Comparison of ENCODE assay signal across 24 cellular contexts in the genomic region with DNA sequence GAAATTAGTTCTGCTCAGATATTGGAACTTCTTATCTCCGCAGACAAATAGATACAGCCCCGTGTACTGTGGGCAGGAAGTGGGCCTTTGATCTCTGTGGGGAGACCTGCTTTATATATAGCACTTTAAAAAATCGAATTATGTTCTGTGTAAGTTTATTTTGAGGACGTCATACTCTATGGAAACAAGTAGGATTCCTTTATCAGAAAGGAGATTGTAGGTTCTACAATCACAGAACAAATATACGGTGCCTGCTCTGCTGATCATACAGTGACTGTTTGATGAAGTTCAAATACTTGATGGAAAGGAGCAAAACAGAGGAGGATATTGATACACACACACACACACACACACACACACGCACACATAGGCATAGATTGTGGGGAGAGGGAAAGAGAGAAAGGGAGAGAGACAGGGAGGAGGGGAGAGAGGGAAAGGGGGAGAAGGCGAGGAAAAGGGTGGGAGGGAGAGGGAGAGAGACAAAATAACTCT. TPM values are rescaled to one million over a fixed set of nuclear protein-coding genes. Genes with fewer than 3 reads are reported as not detected.
DNase-seq lines count a peak whose midpoint lies in the region; ATAC-seq, FAIRE-seq and TF ChIP-seq lines count a peak whose summit lies in the region.
"Had no signal": no experiment of that assay in that cellular context is flagged by ENCODE, and none has a peak within 500 bp of the region (broad histone marks: within the 10 kb centered on the region; RNA-seq: fewer than 3 reads in every experiment).

No MANE protein-coding gene starts in this region.

- peak overlapping the region; percentile 52 for H3K27ac Mint-ChIP-seq in activated CD4-positive, alpha-beta T cell treated with anti-CD3 and anti-CD28 coated beads, Interleukin-2, amount 10 ng/mL, durations not matched to agents 7 days and 5 days
- H3K27ac Mint-ChIP-seq: neural progenitor cell had no signal

- POLR2A ChIA-PET in activated CD4-positive, alpha-beta T cell treated with anti-CD3 and anti-CD28 coated beads, Interleukin-2, amount 10 ng/mL, durations not matched to agents 7 days and 5 days (lab: Charles Lee), result no interaction called here

- H3K9ac ChIP-seq in DND-41 (ENCODE audit: low read depth, low read length), result no peak overlapping the region
- H3K9ac ChIP-seq: neural progenitor cell had no signal

- no peak overlapping the region for H3K4me3 Mint-ChIP-seq in activated CD4-positive, alpha-beta T cell treated with anti-CD3 and anti-CD28 coated beads, Interleukin-2, amount 10 ng/mL, durations not matched to agents 7 days and 5 days
- H3K4me3 Mint-ChIP-seq: brain, neural progenitor cell had no signal

- H3K36me3 ChIP-seq in DND-41 (ENCODE audit: insufficient read depth, low read length) (no peaks in the 10 kb centered on the region), body of pancreas (replicated peaks in 1 of 2; ENCODE audit: insufficient read depth in 1 of 2, low read depth in 2 of 2) (no peaks in the 10 kb centered on the region), pancreas (no peaks in the 10 kb centered on the region)
- H3K36me3 ChIP-seq: neural progenitor cell, tibial nerve had no signal

- H3K27me3 ChIP-seq in DND-41 (ENCODE audit: insufficient read depth, low read length, poor library complexity), result peaks cover 23% of the 10 kb centered on the region
- H3K27me3 ChIP-seq in body of pancreas, result no peaks in the 10 kb centered on the region
- no peaks in the 10 kb centered on the region for H3K27me3 ChIP-seq in pancreas
- H3K27me3 ChIP-seq: neural progenitor cell, tibial nerve had no signal

- FAIRE-seq in pancreas (lab: Jason Lieb, UNC), result no peak
- FAIRE-seq: A549, HTR-8/SVneo, RCC 7860, TTC549 had no signal

- no peak for TF ChIP-seq POLR2A in body of pancreas (IDR thresholded peaks at IDR 0.05)

- H3K9me3 ChIP-seq in DND-41 (ENCODE audit: insufficient read depth, low read length, severe bottlenecking) (no peaks in the 10 kb centered on the region), body of pancreas (no peaks in the 10 kb centered on the region), pancreas (no peaks in the 10 kb centered on the region)
- H3K9me3 ChIP-seq: A549, tibial nerve had no signal

- 23 to 36% methylated on average over 7 of the region's 7 CpGs for WGBS in body of pancreas, 2 donors
- 32 to 36% methylated on average over 7 of the region's 7 CpGs for WGBS in pancreas, 2 donors

- peak; percentile 54 for DNase-seq in activated CD4-positive, alpha-beta T cell treated with anti-CD3 and anti-CD28 coated beads, Interleukin-2, amount 10 ng/mL, durations not matched to agents 7 days and 5 days
- DNase-seq in activated CD4-positive, alpha-beta T cell treated with anti-CD3 and anti-CD28 coated beads for 1 hour, result no peak
- peak; percentile 7 for DNase-seq in DND-41
- no peak for DNase-seq in body of pancreas
- no peak for DNase-seq in pancreas
- DNase-seq in cerebellar nuclear complex (lab: John Stamatoyannopoulos, UW), result no peak
- DNase-seq: DMS53; hypothalamus; NCI-H1417; stimulated activated CD4-positive, alpha-beta T cell treated with anti-CD3 and anti-CD28 coated beads, Interleukin-12 subunit alpha, Interleukin-12 subunit beta, amount 100 ng/mL, for 4 hours had no signal

- H2AFZ ChIP-seq in DND-41 (ENCODE audit: low read depth, low read length), result no peak overlapping the region
- H2AFZ ChIP-seq: neural progenitor cell had no signal

- CTCF ChIA-PET in activated CD4-positive, alpha-beta T cell treated with anti-CD3 and anti-CD28 coated beads, Interleukin-2, amount 10 ng/mL, durations not matched to agents 7 days and 5 days (lab: Charles Lee), result no interaction called here

- H3K4me2 ChIP-seq in DND-41 (ENCODE audit: insufficient read depth, low read length), result no peak overlapping the region
- H3K4me2 ChIP-seq: A549, neural progenitor cell had no signal

- H3K27me3 Mint-ChIP-seq in activated CD4-positive, alpha-beta T cell treated with anti-CD3 and anti-CD28 coated beads, Interleukin-2, amount 10 ng/mL, durations not matched to agents 7 days and 5 days, result peaks cover 4% of the 10 kb centered on the region

- peaks cover 8% of the 10 kb centered on the region for H3K4me1 Mint-ChIP-seq in activated CD4-positive, alpha-beta T cell treated with anti-CD3 and anti-CD28 coated beads, Interleukin-2, amount 10 ng/mL, durations not matched to agents 7 days and 5 days

- H3K27ac ChIP-seq in DND-41 (ENCODE audit: low read length) (no peak overlapping the region), body of pancreas (no peak overlapping the region), pancreas (no peak overlapping the region)
- H3K27ac ChIP-seq: A549, C4-2B, coronary artery, neural progenitor cell had no signal

- intact Hi-C loops in body of pancreas (cut with DNase I), result no loop called here
- intact Hi-C loops in pancreas (cut with DNase I), result no loop called here

- no peaks in the 10 kb centered on the region for H3K36me3 Mint-ChIP-seq in activated CD4-positive, alpha-beta T cell treated with anti-CD3 and anti-CD28 coated beads, Interleukin-2, amount 10 ng/mL, durations not matched to agents 7 days and 5 days (ENCODE audit: low read depth)
- H3K36me3 Mint-ChIP-seq: brain had no signal

- TF ChIP-seq CTCF in DND-41 (IDR thresholded peaks at IDR 0.05; ENCODE audit: borderline replicate concordance, extremely low read depth, low read length, poor library complexity, severe bottlenecking), result no peak
- TF ChIP-seq CTCF in body of pancreas (IDR thresholded peaks at IDR 0.05), result no peak
- no peak for TF ChIP-seq CTCF in pancreas (IDR thresholded peaks at IDR 0.05)

- H3K4me1 ChIP-seq in DND-41 (ENCODE audit: insufficient read depth, low read length) (no peaks in the 10 kb centered on the region), body of pancreas (peaks cover 9% of the 10 kb centered on the region), pancreas (no peaks in the 10 kb centered on the region)

- ATAC-seq in DND-41 (ENCODE audit: insufficient read depth, low read depth) (peak; percentile 56; the same call in 2 of the 3 replicates), body of pancreas (peak; percentile 40), pancreas (peak; percentile 60 to 80 (median 71)), HG02571 (IDR thresholded peaks at IDR 0.05; ENCODE audit: unreplicated experiment) (no peak), GM18907 (IDR thresholded peaks at IDR 0.05; ENCODE audit: unreplicated experiment) (no peak)
- ATAC-seq: A549 had no signal

- H3K79me2 ChIP-seq in DND-41 (ENCODE audit: insufficient read depth, low read length), result no peaks in the 10 kb centered on the region

- no peaks in the 10 kb centered on the region for H3K9me3 Mint-ChIP-seq in activated CD4-positive, alpha-beta T cell treated with anti-CD3 and anti-CD28 coated beads, Interleukin-2, amount 10 ng/mL, durations not matched to agents 7 days and 5 days
- H3K9me3 Mint-ChIP-seq: neural progenitor cell had no signal

- peaks cover 3% of the 10 kb centered on the region; the same call in 1 of the 2 replicates for H4K20me1 ChIP-seq in DND-41 (ENCODE audit: insufficient read depth, low read length)

- H3K4me3 ChIP-seq in DND-41 (ENCODE audit: low read depth in 1 of 2, low read length in 2 of 2) (no peak overlapping the region), body of pancreas (no peak overlapping the region), pancreas (no peak overlapping the region)
- H3K4me3 ChIP-seq: A549, coronary artery, neural progenitor cell, tibial nerve had no signal

RNA-seq across cellular contexts. Expression of a gene that starts 14.7 kb away (rescaled TPM):
- under 1 TPM; 0.42 to 0.50 TPM for total RNA-seq in activated CD4-positive, alpha-beta T cell treated with anti-CD3 and anti-CD28 coated beads, Interleukin-2, amount 10 ng/mL, durations not matched to agents 7 days and 5 days
- 10 to 100 TPM in 1 of 2 donors, 1 to 10 TPM in 1; 4.4 to 11.5 TPM for total RNA-seq in body of pancreas
- 10 to 100 TPM in 1 of 6 donors, 1 to 10 TPM in 5; 3.0 to 12.4 (median 8.2) TPM for total RNA-seq in pancreas
- 1 to 10 TPM; 6.2 to 9.2 TPM for polyA plus RNA-seq in pancreas

RNA-seq across cellular contexts. Expression of a gene that starts 47.2 kb away (rescaled TPM):
- 10 to 100 TPM; 16.0 to 16.1 TPM for total RNA-seq in activated CD4-positive, alpha-beta T cell treated with anti-CD3 and anti-CD28 coated beads, Interleukin-2, amount 10 ng/mL, durations not matched to agents 7 days and 5 days
- 1 to 10 TPM; 2.3 to 6.2 TPM for total RNA-seq in body of pancreas
- total RNA-seq in pancreas, result 1 to 10 TPM; 4.1 to 6.9 (median 4.3) TPM
- 1 to 10 TPM; 6.5 to 6.8 TPM for polyA plus RNA-seq in pancreas

RNA-seq across cellular contexts. Expression of a gene that starts 47.2 kb away (rescaled TPM):
- total RNA-seq in activated CD4-positive, alpha-beta T cell treated with anti-CD3 and anti-CD28 coated beads, Interleukin-2, amount 10 ng/mL, durations not matched to agents 7 days and 5 days, result 10 to 100 TPM; 23.7 to 25.3 TPM
- total RNA-seq in body of pancreas (10 to 100 TPM; 20.5 to 46.5 TPM), pancreas (10 to 100 TPM in 3 of 6 donors, 1 to 10 TPM in 3; 7.0 to 12.4 (median 9.9) TPM)
- 1 to 10 TPM; 3.3 to 8.9 TPM for polyA plus RNA-seq in pancreas

RNA-seq across cellular contexts. Expression of a gene that starts 59.3 kb away (rescaled TPM):
- total RNA-seq in activated CD4-positive, alpha-beta T cell treated with anti-CD3 and anti-CD28 coated beads, Interleukin-2, amount 10 ng/mL, durations not matched to agents 7 days and 5 days, result not detected
- total RNA-seq in body of pancreas, result not detected
- total RNA-seq in pancreas, result under 1 TPM in 1 of 6 donors, not detected in 5; 0.13 TPM
- polyA plus RNA-seq in pancreas, result not detected
- total RNA-seq: activated CD8-positive, alpha-beta memory T cell treated with anti-CD3 and anti-CD28 coated beads for 36 hours; mesenteric fat pad; tibial nerve had no signal
- polyA plus RNA-seq: A549, keratinocyte had no signal

Comparison
In these comparisons a context has a peak if more than half of its experiments do, and no peak if none do; other contexts are left out.
1. DNase-seq: peak in activated CD4-positive, alpha-beta T cell treated with anti-CD3 and anti-CD28 coated beads, Interleukin-2, amount 10 ng/mL, durations not matched to agents 7 days and 5 days (single experiment) and DND-41 (single experiment); none in activated CD4-positive, alpha-beta T cell treated with anti-CD3 and anti-CD28 coated beads for 1 hour (single experiment), body of pancreas (0 of 4), pancreas (0 of 6) and cerebellar nuclear complex (0 of 2).
2. ATAC-seq: peak in DND-41 (single experiment), body of pancreas (single experiment) and pancreas (4 of 4); none in HG02571 (single experiment) and GM18907 (single experiment).